ENCODE assay signal across 18 cellular contexts in the genomic region with DNA sequence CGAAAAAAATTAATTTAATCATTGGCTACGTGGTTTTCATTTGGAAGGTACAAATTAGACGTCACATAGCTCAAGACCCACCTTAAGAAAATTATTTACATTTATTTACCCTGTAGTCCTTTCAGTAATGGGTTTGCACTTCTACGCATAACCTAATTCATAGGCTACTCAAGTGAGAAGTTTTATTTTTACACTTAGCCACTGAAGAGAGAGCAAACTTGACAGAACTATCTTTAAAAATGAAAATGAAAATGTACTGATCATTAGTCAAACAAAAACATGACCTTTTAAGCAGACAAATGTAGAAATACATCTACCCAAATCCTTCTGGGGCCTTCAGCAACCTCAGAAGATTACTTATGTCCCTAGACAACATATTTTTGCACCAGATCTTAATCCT.
DNase-seq lines count a peak whose midpoint lies in the region; ATAC-seq and TF ChIP-seq lines count a peak whose summit lies in the region.
"Had no signal": no experiment of that assay in that cellular context is flagged by ENCODE, and none has a peak within 500 bp of the region (broad histone marks: within the 10 kb centered on the region; RNA-seq: fewer than 3 reads in every experiment).

No MANE protein-coding gene starts in this region.

- no peaks in the 10 kb centered on the region for H3K9me3 ChIP-seq in hepatocyte (ENCODE audit: low read depth)
- H3K9me3 ChIP-seq: prostate gland, SJCRH30 had no signal

- H3K4me3 Mint-ChIP-seq in natural killer cell treated with Interleukin-12 subunit alpha and Interleukin-12 subunit beta and Interleukin-15 and Interleukin-18, amount 100 ng/mL, for 72 hours: no peak overlapping the region
- H3K4me3 Mint-ChIP-seq: stimulated activated memory B cell treated with anti-CD40 and anti-IgM and Interleukin-4, amounts not matched to agents 10 μg/mL and 1 μg/mL and 100 μg/mL, for 72 hours had no signal

- H3K9me2 ChIP-seq in hepatocyte (replicated peaks; ENCODE audit: insufficient read depth): no peaks in the 10 kb centered on the region

- WGBS in hepatocyte (ENCODE audit: low lambda C conversion rate, missing lambda C conversion rate): 79% methylated on average over 4 of the region's 4 CpGs

- no peaks in the 10 kb centered on the region for H3K27me3 Mint-ChIP-seq in natural killer cell treated with Interleukin-12 subunit alpha and Interleukin-12 subunit beta and Interleukin-15 and Interleukin-18, amount 100 ng/mL, for 72 hours
- H3K27me3 Mint-ChIP-seq: stimulated activated memory B cell treated with anti-CD40 and anti-IgM and Interleukin-4, amounts not matched to agents 10 μg/mL and 1 μg/mL and 100 μg/mL, for 72 hours had no signal

- ATAC-seq in GM18508 (IDR thresholded peaks at IDR 0.05; ENCODE audit: insufficient read depth, unreplicated experiment): peak; percentile 30
- ATAC-seq in GM19467 (IDR thresholded peaks at IDR 0.05; ENCODE audit: unreplicated experiment): peak; percentile 43
- ATAC-seq in HG02798 (IDR thresholded peaks at IDR 0.05; ENCODE audit: poor library complexity, unreplicated experiment): peak; percentile 72
- peak; percentile 58 for ATAC-seq in HG03432 (IDR thresholded peaks at IDR 0.05; ENCODE audit: unreplicated experiment)
- ATAC-seq in natural killer cell treated with Interleukin-12 subunit alpha and Interleukin-12 subunit beta and Interleukin-15 and Interleukin-18, amount 100 ng/mL, for 72 hours: no peak
- ATAC-seq in activated naive CD4-positive, alpha-beta T cell treated with anti-CD3 and anti-CD28 coated beads, Interleukin-2, amount 50 U/mL, for 72 hours: no peak
- ATAC-seq: stimulated activated memory B cell treated with anti-CD40 and anti-IgM and Interleukin-4, amounts not matched to agents 10 μg/mL and 1 μg/mL and 100 μg/mL, for 72 hours had no signal

- H3K36me3 Mint-ChIP-seq in natural killer cell treated with Interleukin-12 subunit alpha and Interleukin-12 subunit beta and Interleukin-15 and Interleukin-18, amount 100 ng/mL, for 72 hours: no peaks in the 10 kb centered on the region
- no peaks in the 10 kb centered on the region for H3K36me3 Mint-ChIP-seq in activated naive CD4-positive, alpha-beta T cell treated with anti-CD3 and anti-CD28 coated beads, Interleukin-2, amount 50 U/mL, for 72 hours
- H3K36me3 Mint-ChIP-seq: stimulated activated memory B cell treated with anti-CD40 and anti-IgM and Interleukin-4, amounts not matched to agents 10 μg/mL and 1 μg/mL and 100 μg/mL, for 72 hours had no signal

- no peak for DNase-seq in natural killer cell treated with Interleukin-12 subunit alpha and Interleukin-12 subunit beta and Interleukin-15 and Interleukin-18, amount 100 ng/mL, for 72 hours (ENCODE audit: low spot score)
- DNase-seq in H4 (ENCODE audit: low spot score): no peak
- DNase-seq in hepatocyte (ENCODE audit: low spot score): no peak
- no peak for DNase-seq in activated naive CD4-positive, alpha-beta T cell treated with anti-CD3 and anti-CD28 coated beads, Interleukin-2, amount 50 U/mL, for 72 hours (ENCODE audit: low spot score in 2 of 2)
- DNase-seq: activated T-cell treated with anti-CD3 and anti-CD28 coated beads, Interleukin-2, amount 50 U/mL, for 1 hour; aorta; foreskin fibroblast; islet precursor cell; NCI-H1436; NCI-H526 treated with DMSO at 0.1 percent for 48 hours; SJCRH30 had no signal

- H3K79me2 ChIP-seq in hepatocyte: no peaks in the 10 kb centered on the region

- H3K4me1 Mint-ChIP-seq in natural killer cell treated with Interleukin-12 subunit alpha and Interleukin-12 subunit beta and Interleukin-15 and Interleukin-18, amount 100 ng/mL, for 72 hours (ENCODE audit: low read depth in 2 of 2): no peaks in the 10 kb centered on the region
- H3K4me1 Mint-ChIP-seq: stimulated activated memory B cell treated with anti-CD40 and anti-IgM and Interleukin-4, amounts not matched to agents 10 μg/mL and 1 μg/mL and 100 μg/mL, for 72 hours had no signal

- H3K36me3 ChIP-seq in hepatocyte (replicated peaks; ENCODE audit: insufficient read depth, low read depth): no peaks in the 10 kb centered on the region
- H3K36me3 ChIP-seq: prostate gland, SJCRH30 had no signal

- H3K27ac ChIP-seq in hepatocyte: no peak overlapping the region
- H3K27ac ChIP-seq: prostate gland, SJCRH30, VCaP had no signal

- no peak overlapping the region for H3K27ac Mint-ChIP-seq in natural killer cell treated with Interleukin-12 subunit alpha and Interleukin-12 subunit beta and Interleukin-15 and Interleukin-18, amount 100 ng/mL, for 72 hours
- H3K27ac Mint-ChIP-seq in activated naive CD4-positive, alpha-beta T cell treated with anti-CD3 and anti-CD28 coated beads, Interleukin-2, amount 50 U/mL, for 72 hours: no peak overlapping the region
- H3K27ac Mint-ChIP-seq: stimulated activated memory B cell treated with anti-CD40 and anti-IgM and Interleukin-4, amounts not matched to agents 10 μg/mL and 1 μg/mL and 100 μg/mL, for 72 hours had no signal

- TF ChIP-seq CTCF in hepatocyte (IDR thresholded peaks at IDR 0.05; ENCODE audit: poor library complexity): no peak

- H2AFZ ChIP-seq in hepatocyte: no peak overlapping the region

- H4K20me1 ChIP-seq in hepatocyte (ENCODE audit: insufficient read depth, poor library complexity, severe bottlenecking): no peaks in the 10 kb centered on the region

- H3K27me3 ChIP-seq in hepatocyte: no peaks in the 10 kb centered on the region
- H3K27me3 ChIP-seq: SJCRH30 had no signal

- H3K9me3 Mint-ChIP-seq in natural killer cell treated with Interleukin-12 subunit alpha and Interleukin-12 subunit beta and Interleukin-15 and Interleukin-18, amount 100 ng/mL, for 72 hours: peaks cover 14% of the 10 kb centered on the region
- H3K9me3 Mint-ChIP-seq in activated naive CD4-positive, alpha-beta T cell treated with anti-CD3 and anti-CD28 coated beads, Interleukin-2, amount 50 U/mL, for 72 hours: peaks cover 13 to 14% of the 10 kb centered on the region in 2 donors

- H3K4me1 ChIP-seq in hepatocyte (ENCODE audit: insufficient read depth): no peaks in the 10 kb centered on the region
- H3K4me1 ChIP-seq: prostate gland, SJCRH30 had no signal

- no peak overlapping the region for H3K4me3 ChIP-seq in hepatocyte
- H3K4me3 ChIP-seq: prostate gland, SJCRH30 had no signal

- no peak overlapping the region for H3K4me2 ChIP-seq in hepatocyte

Comparison
In these comparisons a context has a peak if more than half of its experiments do, and no peak if none do; other contexts are left out.
1. ATAC-seq: peak in GM18508 (single experiment), GM19467 (single experiment), HG02798 (single experiment) and HG03432 (single experiment); none in natural killer cell treated with Interleukin-12 subunit alpha and Interleukin-12 subunit beta and Interleukin-15 and Interleukin-18, amount 100 ng/mL, for 72 hours (0 of 2) and activated naive CD4-positive, alpha-beta T cell treated with anti-CD3 and anti-CD28 coated beads, Interleukin-2, amount 50 U/mL, for 72 hours (0 of 2).